Comparison of ENCODE assay signal across 1 cellular context in genomic region chr7:73830872-73831655, GRCh38.
A peak's percentile ranks its signal among the peaks of the same experiment; 100 is the strongest.
TF ChIP-seq lines count a peak whose summit lies in the region.

A gene with protein sequence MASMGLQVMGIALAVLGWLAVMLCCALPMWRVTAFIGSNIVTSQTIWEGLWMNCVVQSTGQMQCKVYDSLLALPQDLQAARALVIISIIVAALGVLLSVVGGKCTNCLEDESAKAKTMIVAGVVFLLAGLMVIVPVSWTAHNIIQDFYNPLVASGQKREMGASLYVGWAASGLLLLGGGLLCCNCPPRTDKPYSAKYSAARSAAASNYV (plus strand): TSS chr7:73830996. CDS start chr7:73831202, 206 bp downstream.

TF ChIP-seq in HepG2, 621 proteins besides CTCF, POLR2A, EP300 and RAD21 (continued from another document and continues in another):
- TF ChIP-seq, protein P1, sequence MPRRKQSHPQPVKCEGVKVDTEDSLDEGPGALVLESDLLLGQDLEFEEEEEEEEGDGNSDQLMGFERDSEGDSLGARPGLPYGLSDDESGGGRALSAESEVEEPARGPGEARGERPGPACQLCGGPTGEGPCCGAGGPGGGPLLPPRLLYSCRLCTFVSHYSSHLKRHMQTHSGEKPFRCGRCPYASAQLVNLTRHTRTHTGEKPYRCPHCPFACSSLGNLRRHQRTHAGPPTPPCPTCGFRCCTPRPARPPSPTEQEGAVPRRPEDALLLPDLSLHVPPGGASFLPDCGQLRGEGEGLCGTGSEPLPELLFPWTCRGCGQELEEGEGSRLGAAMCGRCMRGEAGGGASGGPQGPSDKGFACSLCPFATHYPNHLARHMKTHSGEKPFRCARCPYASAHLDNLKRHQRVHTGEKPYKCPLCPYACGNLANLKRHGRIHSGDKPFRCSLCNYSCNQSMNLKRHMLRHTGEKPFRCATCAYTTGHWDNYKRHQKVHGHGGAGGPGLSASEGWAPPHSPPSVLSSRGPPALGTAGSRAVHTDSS (CRISPR knock-in tag; conservative IDR thresholded peaks at IDR 0.05), result no peak
- TF ChIP-seq ZNF343 (CRISPR knock-in tag; IDR thresholded peaks at IDR 0.05) (no peak), ZNF468 (CRISPR knock-in tag; IDR thresholded peaks at IDR 0.05) (no peak), ZNF430 (CRISPR knock-in tag; IDR thresholded peaks at IDR 0.05) (no peak), MED1 (CRISPR knock-in tag; IDR thresholded peaks at IDR 0.05) (no peak), GPBP1L1 (CRISPR knock-in tag; IDR thresholded peaks at IDR 0.05) (no peak), CCDC6 (CRISPR knock-in tag; IDR thresholded peaks at IDR 0.05) (peak; percentile 18; the same call in 1 of the 2 replicates), ZKSCAN1 (IDR thresholded peaks at IDR 0.05; ENCODE audit: low read length) (no peak), ZNF564 (CRISPR knock-in tag; IDR thresholded peaks at IDR 0.05) (peak; percentile 56), ZZZ3 (CRISPR knock-in tag; IDR thresholded peaks at IDR 0.05; ENCODE audit: borderline replicate concordance) (0 out of 2 replicates have a peak, but pooled peaks have one; percentile 42), MBD4 (IDR thresholded peaks at IDR 0.05; ENCODE audit: borderline replicate concordance, low read length) (no peak), ZNF256 (CRISPR knock-in tag; conservative IDR thresholded peaks at IDR 0.05) (no peak), ZNF512 (CRISPR knock-in tag; IDR thresholded peaks at IDR 0.05) (no peak), HHEX (CRISPR knock-in tag; IDR thresholded peaks at IDR 0.05) (no peak), NCOA5 (CRISPR knock-in tag; IDR thresholded peaks at IDR 0.05) (no peak), ZNF547 (CRISPR knock-in tag; IDR thresholded peaks at IDR 0.05) (no peak), ZNF546 (CRISPR knock-in tag; conservative IDR thresholded peaks at IDR 0.05) (peak; percentile 87; the same call in 1 of the 2 replicates), ZSCAN12 (CRISPR knock-in tag; IDR thresholded peaks at IDR 0.05) (no peak), ZNF562 (CRISPR knock-in tag; IDR thresholded peaks at IDR 0.05; ENCODE audit: borderline replicate concordance) (no peak), ZNF143 (CRISPR knock-in tag; IDR thresholded peaks at IDR 0.05) (no peak), ZNF235 (CRISPR knock-in tag; IDR thresholded peaks at IDR 0.05; ENCODE audit: borderline replicate concordance) (no peak), PCBP1 (IDR thresholded peaks at IDR 0.05; ENCODE audit: borderline replicate concordance, low read depth, low read length) (no peak), CCAR2 (optimal IDR thresholded peaks at IDR 0.05; ENCODE audit: low read depth, low read length) (no peak), ATF1 (CRISPR knock-in tag; IDR thresholded peaks at IDR 0.05) (no peak), EHMT2 (IDR thresholded peaks at IDR 0.05; ENCODE audit: borderline replicate concordance, low read depth, low read length) (no peak), MAFF (IDR thresholded peaks at IDR 0.05; ENCODE audit: low read depth, low read length) (peak; percentile 20; the same call in 1 of the 2 replicates), MTERF4 (CRISPR knock-in tag; IDR thresholded peaks at IDR 0.05) (no peak; the same call in 1 of the 2 replicates), ZNF652 (CRISPR knock-in tag; IDR thresholded peaks at IDR 0.05; ENCODE audit: borderline replicate concordance, low read depth) (no peak), ZSCAN9 (CRISPR knock-in tag; IDR thresholded peaks at IDR 0.05; ENCODE audit: borderline replicate concordance) (no peak; the same call in 1 of the 2 replicates), NCOA2 (CRISPR knock-in tag; IDR thresholded peaks at IDR 0.05) (peak; percentile 28; the same call in 1 of the 2 replicates), ZNF496 (CRISPR knock-in tag; IDR thresholded peaks at IDR 0.05; ENCODE audit: insufficient replicate concordance) (no peak), ZNF33A (CRISPR knock-in tag; IDR thresholded peaks at IDR 0.05; ENCODE audit: borderline replicate concordance) (no peak), POLR2AphosphoS5 (IDR thresholded peaks at IDR 0.05; ENCODE audit: low read depth, low read length) (peak; percentile 92), ZBTB37 (CRISPR knock-in tag; IDR thresholded peaks at IDR 0.05) (no peak), ZBTB21 (CRISPR knock-in tag; IDR thresholded peaks at IDR 0.05) (no peak), ETV5 (CRISPR knock-in tag; IDR thresholded peaks at IDR 0.05; ENCODE audit: borderline replicate concordance) (peak; percentile 32; the same call in 1 of the 2 replicates), DRAP1 (CRISPR knock-in tag; IDR thresholded peaks at IDR 0.05) (peak; percentile 99), ZBTB33 (CRISPR knock-in tag; IDR thresholded peaks at IDR 0.05) (no peak; the same call in 1 of the 2 replicates), NFIC (IDR thresholded peaks at IDR 0.05; ENCODE audit: low read length) (no peak), HES4 (CRISPR knock-in tag; IDR thresholded peaks at IDR 0.05; ENCODE audit: borderline replicate concordance) (peak; percentile 70; the same call in 1 of the 2 replicates), ZNF292 (CRISPR knock-in tag; IDR thresholded peaks at IDR 0.05; ENCODE audit: borderline replicate concordance, low read depth) (peak; percentile 75; the same call in 1 of the 2 replicates), MEF2D (CRISPR knock-in tag; IDR thresholded peaks at IDR 0.05) (peak; percentile 48; the same call in 1 of the 2 replicates), GFI1 (CRISPR knock-in tag; IDR thresholded peaks at IDR 0.05; ENCODE audit: borderline replicate concordance) (no peak), ZNF232 (CRISPR knock-in tag; IDR thresholded peaks at IDR 0.05; ENCODE audit: borderline replicate concordance) (no peak), RELA (CRISPR knock-in tag; IDR thresholded peaks at IDR 0.05) (no peak), RFX1 (IDR thresholded peaks at IDR 0.05) (no peak), ATF4 (CRISPR knock-in tag; IDR thresholded peaks at IDR 0.05) (no peak), TCF7 (IDR thresholded peaks at IDR 0.05; ENCODE audit: low read depth) (no peak), TEAD2 (CRISPR knock-in tag; IDR thresholded peaks at IDR 0.05) (peak; percentile 41; the same call in 1 of the 2 replicates), ZNF124 (CRISPR knock-in tag; IDR thresholded peaks at IDR 0.05) (no peak), NFRKB (IDR thresholded peaks at IDR 0.05) (no peak), NFKBIZ (CRISPR knock-in tag; IDR thresholded peaks at IDR 0.05) (0 out of 2 replicates have a peak, but pooled peaks have one; percentile 52), YEATS4 (CRISPR knock-in tag; IDR thresholded peaks at IDR 0.05; ENCODE audit: borderline replicate concordance) (no peak), MXI1 (IDR thresholded peaks at IDR 0.05; ENCODE audit: borderline replicate concordance, low read depth, low read length) (no peak), KDM4B (CRISPR knock-in tag; IDR thresholded peaks at IDR 0.05) (no peak), ZFP1 (CRISPR knock-in tag; IDR thresholded peaks at IDR 0.05) (no peak), SNAPC2 (CRISPR knock-in tag; IDR thresholded peaks at IDR 0.05) (no peak), ZNF780A (CRISPR knock-in tag; IDR thresholded peaks at IDR 0.05) (no peak), ZNF350 (CRISPR knock-in tag; IDR thresholded peaks at IDR 0.05; ENCODE audit: borderline replicate concordance, low read depth) (no peak; the same call in 1 of the 2 replicates), FOSL1 (CRISPR knock-in tag; IDR thresholded peaks at IDR 0.05; ENCODE audit: borderline replicate concordance) (no peak)
- TF ChIP-seq, protein P2, sequence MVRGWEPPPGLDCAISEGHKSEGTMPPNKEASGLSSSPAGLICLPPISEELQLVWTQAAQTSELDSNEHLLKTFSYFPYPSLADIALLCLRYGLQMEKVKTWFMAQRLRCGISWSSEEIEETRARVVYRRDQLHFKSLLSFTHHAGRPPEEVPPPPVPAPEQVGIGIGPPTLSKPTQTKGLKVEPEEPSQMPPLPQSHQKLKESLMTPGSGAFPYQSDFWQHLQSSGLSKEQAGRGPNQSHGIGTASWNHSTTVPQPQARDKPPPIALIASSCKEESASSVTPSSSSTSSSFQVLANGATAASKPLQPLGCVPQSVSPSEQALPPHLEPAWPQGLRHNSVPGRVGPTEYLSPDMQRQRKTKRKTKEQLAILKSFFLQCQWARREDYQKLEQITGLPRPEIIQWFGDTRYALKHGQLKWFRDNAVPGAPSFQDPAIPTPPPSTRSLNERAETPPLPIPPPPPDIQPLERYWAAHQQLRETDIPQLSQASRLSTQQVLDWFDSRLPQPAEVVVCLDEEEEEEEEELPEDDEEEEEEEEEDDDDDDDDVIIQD (CRISPR knock-in tag; IDR thresholded peaks at IDR 0.05; ENCODE audit: low read depth), result 0 out of 2 replicates have a peak, but pooled peaks have one; percentile 5
